ENCODE assay signal across 13 cellular contexts in genomic region chr21:34132202-34132601, GRCh38. TPM values are rescaled to one million over a fixed set of nuclear protein-coding genes. Genes with fewer than 3 reads are reported as not detected.
DNase-seq lines count a peak whose midpoint lies in the region; ATAC-seq and TF ChIP-seq lines count a peak whose summit lies in the region.
"Had no signal": no experiment of that assay in that cellular context is flagged by ENCODE, and none has a peak within 500 bp of the region (broad histone marks: within the 10 kb centered on the region; RNA-seq: fewer than 3 reads in every experiment).

No MANE protein-coding gene starts in this region.

- H3K9me3 Mint-ChIP-seq in naive thymus-derived CD8-positive, alpha-beta T cell, result peaks cover 0 to 4% (median 0%) of the 10 kb centered on the region in 9 donors
- H3K9me3 Mint-ChIP-seq: central memory CD8-positive, alpha-beta T cell had no signal

- H3K27ac ChIP-seq in cardiac muscle cell (peak overlapping the region; percentile 95), caudate nucleus (ENCODE audit: low read depth, low read length) (peak overlapping the region; percentile 46), transverse colon (peak overlapping the region; percentile 63 to 87 (median 78))

- no peak for TF ChIP-seq EP300 in transverse colon (IDR thresholded peaks at IDR 0.05; ENCODE audit: low read depth)

- no peak overlapping the region for H3K4me3 ChIP-seq in cardiac muscle cell
- no peak overlapping the region for H3K4me3 ChIP-seq in transverse colon
- H3K4me3 ChIP-seq: esophagus squamous epithelium had no signal

- H3K4me1 ChIP-seq in cardiac muscle cell (ENCODE audit: low read depth) (peaks cover 62% of the 10 kb centered on the region), transverse colon (peaks cover 23 to 57% (median 36%) of the 10 kb centered on the region in 4 donors)

- H3K9me3 ChIP-seq in cardiac muscle cell (ENCODE audit: low read depth) (no peaks in the 10 kb centered on the region), transverse colon (no peaks in the 10 kb centered on the region)
- H3K9me3 ChIP-seq: esophagus squamous epithelium had no signal

- WGBS in transverse colon (ENCODE audit: low coverage in 1 of 2), 2 donors, result 92 to 100% methylated on average over 3 to 13 of the region's 13 CpGs

- H3K4me1 Mint-ChIP-seq in naive thymus-derived CD8-positive, alpha-beta T cell, result peaks cover 57 to 84% (median 82%) of the 10 kb centered on the region in 4 donors

- DNase-seq in cardiac muscle cell (ENCODE audit: low read depth in 1 of 2, low spot score in 1 of 2), result no peak
- no peak for DNase-seq in Right ventricle myocardium inferior (ENCODE audit: missing footprints)
- DNase-seq in caudate nucleus (lab: John Stamatoyannopoulos, UW), result no peak
- peak in 1 of 10 donors; percentile 29 for DNase-seq in naive thymus-derived CD8-positive, alpha-beta T cell
- no peak for DNase-seq in transverse colon
- no peak for DNase-seq in A172 (ENCODE audit: low spot score)
- DNase-seq: DND-41, esophagus squamous epithelium, NCI-H187 treated with DMSO at 0.1 percent for 48 hours, SHP77 had no signal

- intact Hi-C loops in Right ventricle myocardium inferior (cut with DNase I), result no loop called here
- intact Hi-C loops in transverse colon (cut with DNase I; ENCODE audit: low total_unique reads), result loop anchor here (5.0 kb wide), 1 partner anchor 70 kb away; no protein-coding TSS in a partner anchor

- TF ChIP-seq CTCF in cardiac muscle cell (IDR thresholded peaks at IDR 0.05; ENCODE audit: low read depth, low read length) (no peak), transverse colon (IDR thresholded peaks at IDR 0.05) (no peak)

- H3K27me3 ChIP-seq in cardiac muscle cell, result no peaks in the 10 kb centered on the region
- H3K27me3 ChIP-seq in transverse colon, result no peaks in the 10 kb centered on the region
- H3K27me3 ChIP-seq: esophagus squamous epithelium had no signal

- peaks cover 10 to 50% (median 27%) of the 10 kb centered on the region in 3 donors for H3K36me3 Mint-ChIP-seq in naive thymus-derived CD8-positive, alpha-beta T cell

- peak overlapping the region in 9 of 10 donors; percentile 36 to 82 (median 66) for H3K4me3 Mint-ChIP-seq in naive thymus-derived CD8-positive, alpha-beta T cell
- H3K4me3 Mint-ChIP-seq: central memory CD8-positive, alpha-beta T cell had no signal

- TF ChIP-seq POLR2A in transverse colon (IDR thresholded peaks at IDR 0.05), result no peak

- H3K36me3 ChIP-seq in cardiac muscle cell (no peaks in the 10 kb centered on the region), transverse colon (no peaks in the 10 kb centered on the region)

- ATAC-seq in Right ventricle myocardium inferior, result no peak
- no peak for ATAC-seq in naive thymus-derived CD8-positive, alpha-beta T cell
- no peak for ATAC-seq in GM19035 (IDR thresholded peaks at IDR 0.05; ENCODE audit: unreplicated experiment)
- ATAC-seq in HG03135 (IDR thresholded peaks at IDR 0.05; ENCODE audit: unreplicated experiment), result no peak

- in situ Hi-C loops in transverse colon (cut with MboI; ENCODE audit: low pct_ligation_motif_present in 1 of 4, low pct_unique_long_range_greater_than_20kb in 1 of 4, low sequenced_read_pairs in 3 of 4), result no loop called here

- POLR2A ChIA-PET in naive thymus-derived CD8-positive, alpha-beta T cell (lab: Charles Lee), result interaction anchor here (1.5 kb wide), 1 partner anchor 184 kb away, joined by 6 read pairs; no protein-coding TSS in a partner anchor

- H3K27ac Mint-ChIP-seq in naive thymus-derived CD8-positive, alpha-beta T cell, result peak overlapping the region; percentile 57 to 91 (median 77)

- no peaks in the 10 kb centered on the region for H3K27me3 Mint-ChIP-seq in naive thymus-derived CD8-positive, alpha-beta T cell
- H3K27me3 Mint-ChIP-seq: central memory CD8-positive, alpha-beta T cell had no signal

RNA-seq across cellular contexts. Expression of gene MRPS6, which starts 58.8 kb away (rescaled TPM):
- total RNA-seq in cardiac muscle cell (83.7 and 83.8 TPM in 2 replicates), Right ventricle myocardium inferior (72.2 TPM), transverse colon (10 to 100 TPM; 27.9 to 59.1 (median 35.6) TPM)
- 314 and 335 TPM in 2 replicates for polyA plus RNA-seq in cardiac muscle cell
- total RNA-seq in naive thymus-derived CD8-positive, alpha-beta T cell, result 100 to 1,000 TPM; 107 to 112 TPM
- polyA plus RNA-seq in naive thymus-derived CD8-positive, alpha-beta T cell, result 100 to 1,000 TPM; 170 to 193 (median 181) TPM
- 55.4 and 62.2 TPM in 2 replicates for total RNA-seq in A172 (2014; rRNA removed; shearing (Covaris generic))

RNA-seq across cellular contexts. Expression of gene SLC5A3, which starts 58.8 kb away (rescaled TPM):
- total RNA-seq in cardiac muscle cell, result 11.5 and 17.0 TPM in 2 replicates
- 3.0 and 4.1 TPM in 2 replicates for polyA plus RNA-seq in cardiac muscle cell
- total RNA-seq in Right ventricle myocardium inferior, result 6.2 TPM
- total RNA-seq in naive thymus-derived CD8-positive, alpha-beta T cell, result 10 to 100 TPM; 31.9 to 32.7 TPM
- 1 to 10 TPM; 1.7 to 2.1 (median 1.9) TPM for polyA plus RNA-seq in naive thymus-derived CD8-positive, alpha-beta T cell
- total RNA-seq in transverse colon, result 10 to 100 TPM; 12.0 to 32.6 (median 23.9) TPM
- 21.7 and 22.6 TPM in 2 replicates for total RNA-seq in A172 (2014; rRNA removed; shearing (Covaris generic))
